ENCODE assay signal across 9 cellular contexts in genomic region chr2:199471443-199472057, GRCh38. TPM values are rescaled to one million over a fixed set of nuclear protein-coding genes. Genes with fewer than 3 reads are reported as not detected.
A peak's percentile ranks its signal among the peaks of the same experiment; 100 is the strongest.
DNase-seq lines count a peak whose midpoint lies in the region; ATAC-seq and TF ChIP-seq lines count a peak whose summit lies in the region.
"Had no signal": no experiment of that assay in that cellular context is flagged by ENCODE, and none has a peak within 500 bp of the region (broad histone marks: within the 10 kb centered on the region; RNA-seq: fewer than 3 reads in every experiment).

No MANE protein-coding gene starts in this region.

- H3K27me3 ChIP-seq in Caco-2 (replicated peaks; ENCODE audit: control insufficient read depth, insufficient read depth, low read length), result no peaks in the 10 kb centered on the region; the same call in none of the 2 replicates
- H3K27me3 ChIP-seq in HL-60 (ENCODE audit: insufficient read depth, poor library complexity, severe bottlenecking), result peaks cover 24% of the 10 kb centered on the region
- H3K27me3 ChIP-seq in Peyer's patch, result peaks cover 0 to 4% of the 10 kb centered on the region in 2 donors
- H3K27me3 ChIP-seq in mucosa of rectum (ENCODE audit: control insufficient read depth in 2 of 2, insufficient read depth in 2 of 2, low read length in 2 of 2), result peaks cover 25 to 34% of the 10 kb centered on the region in 2 donors

- H3K9me3 ChIP-seq in Caco-2 (no peaks in the 10 kb centered on the region), Peyer's patch (no peaks in the 10 kb centered on the region), mucosa of rectum (ENCODE audit: control insufficient read depth in 2 of 2, low read length in 2 of 2) (no peaks in the 10 kb centered on the region)

- peaks cover 19% of the 10 kb centered on the region for H3K27me3 Mint-ChIP-seq in Caco-2 (ENCODE audit: insufficient read depth, unreplicated experiment)

- no peaks in the 10 kb centered on the region for H3K36me3 ChIP-seq in Caco-2 (ENCODE audit: control insufficient read depth, insufficient read depth, low read length)
- no peaks in the 10 kb centered on the region for H3K36me3 ChIP-seq in Peyer's patch
- H3K36me3 ChIP-seq in mucosa of rectum (ENCODE audit: control insufficient read depth in 2 of 2, insufficient read depth in 2 of 2, low read length in 2 of 2), result no peaks in the 10 kb centered on the region

- DNase-seq in Caco-2, result peak; percentile 66 to 84
- DNase-seq in HL-60 (ENCODE audit: low read depth in 1 of 2, low spot score in 1 of 2), result peak; percentile 18 to 75
- DNase-seq in Peyer's patch, result peak in 2 of 3 donors; percentile 81 to 89
- no peak for DNase-seq in epithelial cell of esophagus (ENCODE audit: low read depth)
- no peak for DNase-seq in NCI-H187 (lab: John Stamatoyannopoulos, UW)

- no peak overlapping the region for H3K27ac Mint-ChIP-seq in Caco-2 (ENCODE audit: unreplicated experiment)
- H3K27ac Mint-ChIP-seq: T-helper 1 cell treated with Interleukin-12 subunit alpha and Interleukin-12 subunit beta and Interleukin-4 antibody, amounts not matched to agents 30 μg/mL and 1 μg/mL, for 36 hours had no signal

- H3K27ac ChIP-seq in HL-60 (replicated peaks) (no peak overlapping the region), Peyer's patch (no peak overlapping the region), mucosa of rectum (ENCODE audit: low read depth in 2 of 2, low read length in 2 of 2) (peak overlapping the region; percentile 91 to 93)

- CTCF ChIA-PET in Caco-2 (lab: Charles Lee), result interaction anchor here (0.7 to 1.4 kb wide), 6 partner anchors 9 to 256 kb away, joined by 3 to 14 read pairs (median 4); no protein-coding TSS in a partner anchor

- H3K9me3 Mint-ChIP-seq in Caco-2 (ENCODE audit: unreplicated experiment), result no peaks in the 10 kb centered on the region
- H3K9me3 Mint-ChIP-seq: T-helper 1 cell treated with Interleukin-12 subunit alpha and Interleukin-12 subunit beta and Interleukin-4 antibody, amounts not matched to agents 30 μg/mL and 1 μg/mL, for 36 hours had no signal

- H3K4me1 Mint-ChIP-seq in Caco-2 (ENCODE audit: low read depth, unreplicated experiment), result no peaks in the 10 kb centered on the region

- POLR2A ChIA-PET in Caco-2 (lab: Charles Lee), result no interaction called here

- H3K36me3 Mint-ChIP-seq in Caco-2 (ENCODE audit: insufficient read depth, unreplicated experiment), result peaks cover 6% of the 10 kb centered on the region

- H3K4me3 Mint-ChIP-seq in Caco-2 (ENCODE audit: unreplicated experiment), result peak overlapping the region; percentile 19
- H3K4me3 Mint-ChIP-seq: T-helper 1 cell treated with Interleukin-12 subunit alpha and Interleukin-12 subunit beta and Interleukin-4 antibody, amounts not matched to agents 30 μg/mL and 1 μg/mL, for 36 hours had no signal

- intact Hi-C loops in Caco-2 (cut with micrococcal nuclease; ENCODE audit: unreplicated experiment), result loop anchor here (1.0 kb wide), 1 partner anchor 15 kb away; no protein-coding TSS in a partner anchor

- H3K9ac ChIP-seq in mucosa of rectum (ENCODE audit: low read depth in 1 of 2, low read length in 2 of 2), result peak overlapping the region; percentile 38 to 95

- H3K4me1 ChIP-seq in Caco-2 (no peaks in the 10 kb centered on the region), Peyer's patch (peaks cover 0 to 9% (median 0%) of the 10 kb centered on the region in 4 donors), mucosa of rectum (ENCODE audit: control insufficient read depth in 2 of 2, insufficient read depth in 2 of 2, low read length in 2 of 2) (peaks cover 0 to 27% of the 10 kb centered on the region in 2 donors)

- TF ChIP-seq POLR2A in Peyer's patch (IDR thresholded peaks at IDR 0.05), result no peak

- TF ChIP-seq CTCF in Caco-2 (IDR thresholded peaks at IDR 0.05; ENCODE audit: insufficient read depth in 1 of 2, low read depth in 1 of 2, low read length in 1 of 2, severe bottlenecking in 1 of 2, unreplicated experiment in 1 of 2) (peak; percentile 66 to 85), HL-60 (IDR thresholded peaks at IDR 0.05; ENCODE audit: insufficient read depth, low read length) (peak; percentile 68), Peyer's patch (IDR thresholded peaks at IDR 0.05) (peak in 4 of 6 experiments; percentile 55 to 83 (median 76)), epithelial cell of esophagus (IDR thresholded peaks at IDR 0.05; ENCODE audit: insufficient read depth, low read depth, low read length, missing control alignments) (peak; percentile 29)

- no TSS peak for BruUV-seq in Caco-2 (replicated peaks; lab: Mats Ljungman, UMichigan)

- no peak overlapping the region for H3K4me3 ChIP-seq in Caco-2 (ENCODE audit: low read depth, low read length)
- H3K4me3 ChIP-seq in HL-60 (replicated peaks; ENCODE audit: insufficient read depth, low read length), result no peak overlapping the region; the same call in 1 of the 2 replicates
- H3K4me3 ChIP-seq in Peyer's patch, result peak overlapping the region in 2 of 4 donors; percentile 34 to 35
- H3K4me3 ChIP-seq in epithelial cell of esophagus (ENCODE audit: low read length), result no peak overlapping the region
- peak overlapping the region; percentile 69 to 79 for H3K4me3 ChIP-seq in mucosa of rectum (ENCODE audit: low read length in 2 of 2)

- ATAC-seq in GM19395 (IDR thresholded peaks at IDR 0.05; ENCODE audit: unreplicated experiment) (peak; percentile 77), GM19351 (IDR thresholded peaks at IDR 0.05; ENCODE audit: unreplicated experiment) (no peak)

RNA-seq across cellular contexts. Expression of gene SATB2, which starts 13.8 kb away (rescaled TPM):
- total RNA-seq in Caco-2 (2022) (1.1 and 1.2 TPM in 2 replicates), Peyer's patch (100 to 1,000 TPM in 1 of 4 donors, 10 to 100 TPM in 3; 62.0 to 104 (median 91.1) TPM)

Comparison
In these comparisons a context has a peak if more than half of its experiments do, and no peak if none do; other contexts are left out.
1. DNase-seq: peak in Caco-2 (2 of 2), HL-60 (2 of 2) and Peyer's patch (2 of 3); none in epithelial cell of esophagus (single experiment) and NCI-H187 (0 of 2).
2. H3K4me3 ChIP-seq: peak in mucosa of rectum (2 of 2); none in Caco-2 (single experiment), HL-60 (single experiment) and epithelial cell of esophagus (single experiment).
3. H3K27ac ChIP-seq: peak in mucosa of rectum (2 of 2); none in HL-60 (single experiment) and Peyer's patch (0 of 4).
4. RNA of gene SATB2, which starts 13.8 kb away (total RNA-seq): 62.0 to 104 TPM in Peyer's patch; 1.1 to 1.2 TPM in Caco-2; every median in the first group is over 10 times any median in the second.
5. Peak in every context shown above with its lines, with median percentiles within 50 percentile points of each other: CTCF ChIP-seq.